In the genomic region with DNA sequence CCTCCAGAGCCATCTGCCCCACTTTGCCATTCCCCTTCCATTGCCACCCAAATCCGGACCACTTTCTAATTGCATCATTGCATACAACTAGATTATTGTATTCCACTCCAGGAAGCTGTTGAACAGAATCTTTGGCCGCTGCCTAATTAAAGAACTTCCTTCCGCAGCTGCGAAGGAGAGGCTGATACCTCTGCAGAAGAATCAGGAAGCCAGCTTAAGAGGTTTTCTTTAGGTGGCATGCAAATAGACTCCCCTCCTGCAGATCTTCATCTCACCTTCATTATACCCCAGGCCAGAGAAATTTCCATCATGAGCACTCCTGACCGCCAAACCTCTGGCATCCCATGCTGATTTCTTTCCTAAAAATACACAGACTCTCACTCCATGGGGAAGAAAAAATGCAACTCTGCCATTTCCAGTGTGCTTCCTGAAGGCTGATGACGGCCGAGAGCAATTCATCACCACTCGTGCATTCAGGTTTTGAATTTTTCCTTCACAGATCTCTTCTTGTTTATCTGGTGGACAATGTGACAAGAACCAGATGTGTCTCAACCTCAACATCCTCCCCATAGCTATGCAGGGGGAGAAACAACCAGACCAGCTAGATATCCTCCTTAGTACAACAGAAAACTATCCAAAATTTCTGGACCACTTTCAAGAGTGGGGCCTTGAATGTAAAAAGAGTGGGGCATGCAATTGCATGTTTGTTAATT, we compare ENCODE assay signal across 1 cellular context.
TF ChIP-seq lines count a peak whose summit lies in the region.

No MANE protein-coding gene starts in this region.

TF ChIP-seq in H1, 55 proteins besides CTCF, POLR2A, EP300 and RAD21:
- no peak for TF ChIP-seq NRF1 (IDR thresholded peaks at IDR 0.05; ENCODE audit: low read depth, low read length)
- no peak for TF ChIP-seq TCF12 (IDR thresholded peaks at IDR 0.05; ENCODE audit: low read depth, low read length)
- TF ChIP-seq NANOG (IDR thresholded peaks at IDR 0.05; ENCODE audit: insufficient read depth, low read depth, low read length, poor library complexity, severe bottlenecking) = no peak
- no peak for TF ChIP-seq MAFK (IDR thresholded peaks at IDR 0.05; ENCODE audit: low read depth, low read length)
- TF ChIP-seq, protein P1, sequence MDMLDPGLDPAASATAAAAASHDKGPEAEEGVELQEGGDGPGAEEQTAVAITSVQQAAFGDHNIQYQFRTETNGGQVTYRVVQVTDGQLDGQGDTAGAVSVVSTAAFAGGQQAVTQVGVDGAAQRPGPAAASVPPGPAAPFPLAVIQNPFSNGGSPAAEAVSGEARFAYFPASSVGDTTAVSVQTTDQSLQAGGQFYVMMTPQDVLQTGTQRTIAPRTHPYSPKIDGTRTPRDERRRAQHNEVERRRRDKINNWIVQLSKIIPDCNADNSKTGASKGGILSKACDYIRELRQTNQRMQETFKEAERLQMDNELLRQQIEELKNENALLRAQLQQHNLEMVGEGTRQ (IDR thresholded peaks at IDR 0.05; ENCODE audit: low read length) = no peak
- no peak for TF ChIP-seq EZH2 (IDR thresholded peaks at IDR 0.05; ENCODE audit: low read depth, low read length, severe bottlenecking)
- no peak for TF ChIP-seq TEAD4 (IDR thresholded peaks at IDR 0.05; ENCODE audit: low read depth, low read length)
- TF ChIP-seq, protein P2, sequence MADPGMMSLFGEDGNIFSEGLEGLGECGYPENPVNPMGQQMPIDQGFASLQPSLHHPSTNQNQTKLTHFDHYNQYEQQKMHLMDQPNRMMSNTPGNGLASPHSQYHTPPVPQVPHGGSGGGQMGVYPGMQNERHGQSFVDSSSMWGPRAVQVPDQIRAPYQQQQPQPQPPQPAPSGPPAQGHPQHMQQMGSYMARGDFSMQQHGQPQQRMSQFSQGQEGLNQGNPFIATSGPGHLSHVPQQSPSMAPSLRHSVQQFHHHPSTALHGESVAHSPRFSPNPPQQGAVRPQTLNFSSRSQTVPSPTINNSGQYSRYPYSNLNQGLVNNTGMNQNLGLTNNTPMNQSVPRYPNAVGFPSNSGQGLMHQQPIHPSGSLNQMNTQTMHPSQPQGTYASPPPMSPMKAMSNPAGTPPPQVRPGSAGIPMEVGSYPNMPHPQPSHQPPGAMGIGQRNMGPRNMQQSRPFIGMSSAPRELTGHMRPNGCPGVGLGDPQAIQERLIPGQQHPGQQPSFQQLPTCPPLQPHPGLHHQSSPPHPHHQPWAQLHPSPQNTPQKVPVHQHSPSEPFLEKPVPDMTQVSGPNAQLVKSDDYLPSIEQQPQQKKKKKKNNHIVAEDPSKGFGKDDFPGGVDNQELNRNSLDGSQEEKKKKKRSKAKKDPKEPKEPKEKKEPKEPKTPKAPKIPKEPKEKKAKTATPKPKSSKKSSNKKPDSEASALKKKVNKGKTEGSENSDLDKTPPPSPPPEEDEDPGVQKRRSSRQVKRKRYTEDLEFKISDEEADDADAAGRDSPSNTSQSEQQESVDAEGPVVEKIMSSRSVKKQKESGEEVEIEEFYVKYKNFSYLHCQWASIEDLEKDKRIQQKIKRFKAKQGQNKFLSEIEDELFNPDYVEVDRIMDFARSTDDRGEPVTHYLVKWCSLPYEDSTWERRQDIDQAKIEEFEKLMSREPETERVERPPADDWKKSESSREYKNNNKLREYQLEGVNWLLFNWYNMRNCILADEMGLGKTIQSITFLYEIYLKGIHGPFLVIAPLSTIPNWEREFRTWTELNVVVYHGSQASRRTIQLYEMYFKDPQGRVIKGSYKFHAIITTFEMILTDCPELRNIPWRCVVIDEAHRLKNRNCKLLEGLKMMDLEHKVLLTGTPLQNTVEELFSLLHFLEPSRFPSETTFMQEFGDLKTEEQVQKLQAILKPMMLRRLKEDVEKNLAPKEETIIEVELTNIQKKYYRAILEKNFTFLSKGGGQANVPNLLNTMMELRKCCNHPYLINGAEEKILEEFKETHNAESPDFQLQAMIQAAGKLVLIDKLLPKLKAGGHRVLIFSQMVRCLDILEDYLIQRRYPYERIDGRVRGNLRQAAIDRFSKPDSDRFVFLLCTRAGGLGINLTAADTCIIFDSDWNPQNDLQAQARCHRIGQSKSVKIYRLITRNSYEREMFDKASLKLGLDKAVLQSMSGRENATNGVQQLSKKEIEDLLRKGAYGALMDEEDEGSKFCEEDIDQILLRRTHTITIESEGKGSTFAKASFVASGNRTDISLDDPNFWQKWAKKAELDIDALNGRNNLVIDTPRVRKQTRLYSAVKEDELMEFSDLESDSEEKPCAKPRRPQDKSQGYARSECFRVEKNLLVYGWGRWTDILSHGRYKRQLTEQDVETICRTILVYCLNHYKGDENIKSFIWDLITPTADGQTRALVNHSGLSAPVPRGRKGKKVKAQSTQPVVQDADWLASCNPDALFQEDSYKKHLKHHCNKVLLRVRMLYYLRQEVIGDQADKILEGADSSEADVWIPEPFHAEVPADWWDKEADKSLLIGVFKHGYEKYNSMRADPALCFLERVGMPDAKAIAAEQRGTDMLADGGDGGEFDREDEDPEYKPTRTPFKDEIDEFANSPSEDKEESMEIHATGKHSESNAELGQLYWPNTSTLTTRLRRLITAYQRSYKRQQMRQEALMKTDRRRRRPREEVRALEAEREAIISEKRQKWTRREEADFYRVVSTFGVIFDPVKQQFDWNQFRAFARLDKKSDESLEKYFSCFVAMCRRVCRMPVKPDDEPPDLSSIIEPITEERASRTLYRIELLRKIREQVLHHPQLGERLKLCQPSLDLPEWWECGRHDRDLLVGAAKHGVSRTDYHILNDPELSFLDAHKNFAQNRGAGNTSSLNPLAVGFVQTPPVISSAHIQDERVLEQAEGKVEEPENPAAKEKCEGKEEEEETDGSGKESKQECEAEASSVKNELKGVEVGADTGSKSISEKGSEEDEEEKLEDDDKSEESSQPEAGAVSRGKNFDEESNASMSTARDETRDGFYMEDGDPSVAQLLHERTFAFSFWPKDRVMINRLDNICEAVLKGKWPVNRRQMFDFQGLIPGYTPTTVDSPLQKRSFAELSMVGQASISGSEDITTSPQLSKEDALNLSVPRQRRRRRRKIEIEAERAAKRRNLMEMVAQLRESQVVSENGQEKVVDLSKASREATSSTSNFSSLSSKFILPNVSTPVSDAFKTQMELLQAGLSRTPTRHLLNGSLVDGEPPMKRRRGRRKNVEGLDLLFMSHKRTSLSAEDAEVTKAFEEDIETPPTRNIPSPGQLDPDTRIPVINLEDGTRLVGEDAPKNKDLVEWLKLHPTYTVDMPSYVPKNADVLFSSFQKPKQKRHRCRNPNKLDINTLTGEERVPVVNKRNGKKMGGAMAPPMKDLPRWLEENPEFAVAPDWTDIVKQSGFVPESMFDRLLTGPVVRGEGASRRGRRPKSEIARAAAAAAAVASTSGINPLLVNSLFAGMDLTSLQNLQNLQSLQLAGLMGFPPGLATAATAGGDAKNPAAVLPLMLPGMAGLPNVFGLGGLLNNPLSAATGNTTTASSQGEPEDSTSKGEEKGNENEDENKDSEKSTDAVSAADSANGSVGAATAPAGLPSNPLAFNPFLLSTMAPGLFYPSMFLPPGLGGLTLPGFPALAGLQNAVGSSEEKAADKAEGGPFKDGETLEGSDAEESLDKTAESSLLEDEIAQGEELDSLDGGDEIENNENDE (IDR thresholded peaks at IDR 0.05; ENCODE audit: insufficient replicate concordance, low read length) = no peak
